9 cellular contexts compared by ENCODE assay signal in the genomic region with DNA sequence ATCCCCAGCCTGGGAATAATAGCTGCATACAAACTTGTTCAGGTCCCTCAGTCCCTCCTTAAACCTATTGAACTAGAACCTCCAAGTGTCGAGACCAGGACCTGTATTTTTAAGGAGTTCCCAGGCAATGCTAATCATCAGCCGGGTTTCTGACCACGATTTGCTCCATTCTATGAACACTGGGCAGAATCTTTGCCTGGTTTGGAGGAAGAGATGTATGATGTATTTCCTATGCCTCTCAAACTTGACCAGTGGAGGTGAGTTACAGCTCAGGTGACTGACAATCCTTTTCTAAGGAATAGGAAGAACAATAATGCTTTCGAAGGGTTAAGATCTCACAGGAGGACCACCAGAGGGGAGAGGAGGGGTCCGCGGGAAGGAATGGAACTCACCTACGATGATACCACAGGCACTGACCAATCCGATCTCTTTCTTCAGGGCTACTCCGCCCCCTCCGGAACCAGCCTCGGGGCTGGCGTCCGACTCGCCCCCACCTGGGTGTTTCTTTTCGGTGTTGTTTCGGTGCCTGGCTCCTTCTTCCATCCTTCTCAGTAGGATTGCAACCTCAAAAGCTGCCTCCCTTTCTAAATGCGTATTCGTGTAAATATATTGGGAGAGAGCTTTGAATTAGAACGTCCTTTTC. TPM values are rescaled to one million over a fixed set of nuclear protein-coding genes. Genes with fewer than 3 reads are reported as not detected.
A peak's percentile ranks its signal among the peaks of the same experiment; 100 is the strongest.
DNase-seq lines count a peak whose midpoint lies in the region; ATAC-seq and TF ChIP-seq lines count a peak whose summit lies in the region.
"Had no signal": no experiment of that assay in that cellular context is flagged by ENCODE, and none has a peak within 500 bp of the region (broad histone marks: within the 10 kb centered on the region; RNA-seq: fewer than 3 reads in every experiment).

No MANE protein-coding gene starts in this region.

- no peaks in the 10 kb centered on the region for H3K36me3 Mint-ChIP-seq in activated CD4-positive, alpha-beta T cell treated with anti-CD3 and anti-CD28 coated beads, Interleukin-2, amount 10 ng/mL, durations not matched to agents 7 days and 5 days (ENCODE audit: low read depth)
- H3K36me3 Mint-ChIP-seq in HFFc6 (ENCODE audit: low read depth), result no peaks in the 10 kb centered on the region

- CTCF ChIA-PET in activated CD4-positive, alpha-beta T cell treated with anti-CD3 and anti-CD28 coated beads, Interleukin-2, amount 10 ng/mL, durations not matched to agents 7 days and 5 days (lab: Charles Lee), result interaction anchor here (0.6 to 1.5 kb wide), 4 partner anchors 8 to 62 kb away, joined by 3 to 6 read pairs (median 4); no protein-coding TSS in a partner anchor

- POLR2A ChIA-PET in activated CD4-positive, alpha-beta T cell treated with anti-CD3 and anti-CD28 coated beads, Interleukin-2, amount 10 ng/mL, durations not matched to agents 7 days and 5 days (lab: Charles Lee), result interaction anchor here (0.6 kb wide), 2 partner anchors 83 to 294 kb away, joined by 3 to 4 read pairs; no protein-coding TSS in a partner anchor

- no peak overlapping the region for H3K4me3 Mint-ChIP-seq in activated CD4-positive, alpha-beta T cell treated with anti-CD3 and anti-CD28 coated beads, Interleukin-2, amount 10 ng/mL, durations not matched to agents 7 days and 5 days
- H3K4me3 Mint-ChIP-seq in HFFc6, result no peak overlapping the region
- H3K4me3 Mint-ChIP-seq: stimulated activated naive CD8-positive, alpha-beta T cell treated with anti-CD3 and anti-CD28 coated beads, Interleukin-15, Interleukin-2, amounts not matched to agents 100 ng/mL and 50 ng/mL, for 24 hours had no signal

- H3K27me3 Mint-ChIP-seq in activated CD4-positive, alpha-beta T cell treated with anti-CD3 and anti-CD28 coated beads, Interleukin-2, amount 10 ng/mL, durations not matched to agents 7 days and 5 days, result peaks cover 29% of the 10 kb centered on the region
- no peaks in the 10 kb centered on the region for H3K27me3 Mint-ChIP-seq in HFFc6 (ENCODE audit: insufficient read depth)

- H3K4me1 Mint-ChIP-seq in activated CD4-positive, alpha-beta T cell treated with anti-CD3 and anti-CD28 coated beads, Interleukin-2, amount 10 ng/mL, durations not matched to agents 7 days and 5 days, result no peaks in the 10 kb centered on the region
- H3K4me1 Mint-ChIP-seq in HFFc6 (ENCODE audit: low read depth), result peaks cover 19% of the 10 kb centered on the region

- no peak overlapping the region for H3K27ac Mint-ChIP-seq in activated CD4-positive, alpha-beta T cell treated with anti-CD3 and anti-CD28 coated beads, Interleukin-2, amount 10 ng/mL, durations not matched to agents 7 days and 5 days
- no peak overlapping the region for H3K27ac Mint-ChIP-seq in HFFc6
- H3K27ac Mint-ChIP-seq: stimulated activated naive CD8-positive, alpha-beta T cell treated with anti-CD3 and anti-CD28 coated beads, Interleukin-15, Interleukin-2, amounts not matched to agents 100 ng/mL and 50 ng/mL, for 24 hours had no signal

- H3K4me1 ChIP-seq in mucosa of stomach (ENCODE audit: control insufficient read depth, insufficient read depth, low read length), result peaks cover 29% of the 10 kb centered on the region

- peak overlapping the region; percentile 69 for H3K9ac ChIP-seq in mucosa of stomach (ENCODE audit: low read length)

- DNase-seq in DMS153 treated with DMSO at 0.1 percent for 48 hours (lab: John Stamatoyannopoulos, UW; ENCODE audit: unreplicated experiment) (peak; percentile 32), DMS153 (lab: John Stamatoyannopoulos, UW) (no peak), epithelial cell of proximal tubule (ENCODE audit: low read depth) (no peak), HFFc6 (no peak)
- peak; percentile 24 for DNase-seq in activated CD4-positive, alpha-beta T cell treated with anti-CD3 and anti-CD28 coated beads, Interleukin-2, amount 10 ng/mL, durations not matched to agents 7 days and 5 days

- peak overlapping the region; percentile 67 for H3K4me3 ChIP-seq in epithelial cell of proximal tubule (ENCODE audit: low read depth, low read length)
- peak overlapping the region; percentile 66 for H3K4me3 ChIP-seq in mucosa of stomach (ENCODE audit: low read length)

- no peaks in the 10 kb centered on the region for H3K9me3 ChIP-seq in mucosa of stomach (ENCODE audit: control insufficient read depth, low read length)

- H3K36me3 ChIP-seq in mucosa of stomach (ENCODE audit: control insufficient read depth, insufficient read depth, low read length), result no peaks in the 10 kb centered on the region

- no peaks in the 10 kb centered on the region for H3K9me3 Mint-ChIP-seq in activated CD4-positive, alpha-beta T cell treated with anti-CD3 and anti-CD28 coated beads, Interleukin-2, amount 10 ng/mL, durations not matched to agents 7 days and 5 days
- no peaks in the 10 kb centered on the region for H3K9me3 Mint-ChIP-seq in HFFc6
- H3K9me3 Mint-ChIP-seq: stimulated activated naive CD8-positive, alpha-beta T cell treated with anti-CD3 and anti-CD28 coated beads, Interleukin-15, Interleukin-2, amounts not matched to agents 100 ng/mL and 50 ng/mL, for 24 hours had no signal

- TF ChIP-seq CTCF in epithelial cell of proximal tubule (conservative IDR thresholded peaks at IDR 0.05; ENCODE audit: low read depth, low read length), result no peak
- TF ChIP-seq CTCF in HFFc6 (IDR thresholded peaks at IDR 0.05), result no peak

- H3K27ac ChIP-seq in temporal lobe (ENCODE audit: low read depth, low read length), result peak overlapping the region; percentile 59

- no peak for ATAC-seq in HG02870 (IDR thresholded peaks at IDR 0.05; ENCODE audit: unreplicated experiment)

- H3K27me3 ChIP-seq in mucosa of stomach (ENCODE audit: control insufficient read depth, insufficient read depth, low read length), result no peaks in the 10 kb centered on the region

RNA-seq across cellular contexts. Expression of gene SLC7A8, which starts 1.0 kb away (rescaled TPM):
- total RNA-seq in activated CD4-positive, alpha-beta T cell treated with anti-CD3 and anti-CD28 coated beads, Interleukin-2, amount 10 ng/mL, durations not matched to agents 7 days and 5 days, result under 1 TPM; 0.27 to 0.64 TPM
- total RNA-seq in epithelial cell of proximal tubule, result 1.4 and 3.3 TPM in 2 replicates
- total RNA-seq in temporal lobe, result 5.7 TPM
- total RNA-seq in HFFc6 (2021; fragmentation: NEBNext Ultra II Directional; extraction: Animal tissue kit (Norgen Biotek cat#: 25700)), result 10 to 100 TPM; 13.0 to 24.2 (median 23.3) TPM

RNA-seq across cellular contexts. Expression of gene RNF212B, which starts 55.2 kb away (rescaled TPM):
- total RNA-seq in activated CD4-positive, alpha-beta T cell treated with anti-CD3 and anti-CD28 coated beads, Interleukin-2, amount 10 ng/mL, durations not matched to agents 7 days and 5 days, result not detected
- total RNA-seq in epithelial cell of proximal tubule, result not detected in 2 replicates
- total RNA-seq in temporal lobe, result not detected
- total RNA-seq in HFFc6 (2021; fragmentation: NEBNext Ultra II Directional; extraction: Animal tissue kit (Norgen Biotek cat#: 25700)), result not detected

Comparison
In these comparisons a context has a peak if more than half of its experiments do, and no peak if none do; other contexts are left out.
1. DNase-seq: peak in DMS153 treated with DMSO at 0.1 percent for 48 hours (single experiment) and activated CD4-positive, alpha-beta T cell treated with anti-CD3 and anti-CD28 coated beads, Interleukin-2, amount 10 ng/mL, durations not matched to agents 7 days and 5 days (single experiment); none in DMS153 (single experiment), epithelial cell of proximal tubule (single experiment) and HFFc6 (single experiment).